In the genomic region with DNA sequence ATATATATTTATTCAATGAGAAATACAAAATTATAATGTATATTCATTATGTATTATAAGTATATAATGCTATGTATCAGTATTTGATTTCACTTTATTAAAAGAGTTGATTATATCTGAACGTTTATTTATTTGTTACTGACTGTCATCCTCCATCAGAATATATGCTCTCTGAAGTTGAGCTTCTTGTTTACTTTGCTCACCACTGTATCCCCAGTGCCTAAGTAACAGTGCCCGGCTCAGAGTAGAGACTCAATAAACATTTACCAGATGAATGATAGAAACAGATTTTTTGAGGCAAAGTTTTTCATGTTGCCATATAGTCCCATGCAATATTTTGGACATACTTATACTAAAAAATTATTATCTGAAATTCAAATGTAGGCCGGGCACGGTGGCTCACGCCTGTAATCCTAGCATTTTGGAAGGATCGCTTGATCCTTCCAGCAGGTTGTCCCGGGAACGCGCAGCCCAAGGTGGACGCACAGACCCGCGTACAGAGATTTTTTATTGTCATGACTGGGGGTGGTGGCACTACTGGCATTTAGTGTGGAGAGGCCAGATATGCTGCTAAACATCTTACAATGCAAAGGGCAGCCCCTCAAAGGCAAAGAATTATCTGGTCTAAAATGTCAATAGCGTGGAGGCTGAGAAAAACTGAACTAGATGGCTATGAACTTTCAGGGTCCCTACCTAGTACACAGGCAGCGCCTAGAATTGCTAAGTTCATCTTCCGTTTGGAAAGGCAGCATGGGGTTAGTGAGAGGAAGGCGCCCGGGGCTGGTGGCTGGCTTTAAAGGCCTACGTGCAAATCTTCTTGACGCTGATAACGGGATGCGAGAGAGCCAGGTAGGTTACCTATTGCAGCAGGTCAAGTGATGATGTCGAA, we compare ENCODE assay signal across 8 cellular contexts. TPM values are rescaled to one million over a fixed set of nuclear protein-coding genes. Genes with fewer than 3 reads are reported as not detected.
DNase-seq lines count a peak whose midpoint lies in the region; ATAC-seq and TF ChIP-seq lines count a peak whose summit lies in the region.

No MANE protein-coding gene starts in this region.

- no peaks in the 10 kb centered on the region for H3K9me3 Mint-ChIP-seq in CD14-positive monocyte

- 7% methylated on average over 16 of the region's 22 CpGs for WGBS in right lobe of liver (ENCODE audit: insufficient coverage, low coverage, low lambda C conversion rate, missing lambda C conversion rate)
- 5 to 32% methylated on average over 2 to 22 of the region's 22 CpGs for WGBS in transverse colon (ENCODE audit: low coverage in 1 of 2), 2 donors

- peak overlapping the region; percentile 93 to 96 for H3K4me3 Mint-ChIP-seq in CD14-positive monocyte

- peak overlapping the region in 2 of 3 donors; percentile 93 to 98 for H3K27ac ChIP-seq in right lobe of liver
- H3K27ac ChIP-seq in transverse colon, result peak overlapping the region; percentile 84 to 99 (median 96)

- H3K27me3 Mint-ChIP-seq in CD14-positive monocyte (ENCODE audit: low read depth in 3 of 3), result peaks cover 0 to 2% (median 1%) of the 10 kb centered on the region in 3 donors

- TF ChIP-seq EP300 in transverse colon (IDR thresholded peaks at IDR 0.05; ENCODE audit: low read depth), result no peak

- intact Hi-C loops in CD14-positive monocyte (cut with micrococcal nuclease) (loop anchor here in 1 of 2 donors (5.0 kb wide), 1 partner anchor 148 kb away; the partner anchor contains the start of gene ECPAS), right lobe of liver (cut with DNase I) (no loop called here), transverse colon (cut with DNase I; ENCODE audit: low total_unique reads) (no loop called here)

- peak; percentile 10 for ATAC-seq in GM19452 (IDR thresholded peaks at IDR 0.05; ENCODE audit: unreplicated experiment)
- peak; percentile 26 for ATAC-seq in HG03460 (IDR thresholded peaks at IDR 0.05; ENCODE audit: unreplicated experiment)
- peak; percentile 2 to 32 (median 18) for ATAC-seq in right lobe of liver

- H3K9me3 ChIP-seq in right lobe of liver (no peaks in the 10 kb centered on the region), transverse colon (no peaks in the 10 kb centered on the region)

- H3K4me3 ChIP-seq in astrocyte of the cerebellum (ENCODE audit: low read depth, low read length) (peak overlapping the region; percentile 94), right lobe of liver (peak overlapping the region; percentile 95 to 100 (median 99)), transverse colon (peak overlapping the region; percentile 60 to 94 (median 90))

- TF ChIP-seq CTCF in CD14-positive monocyte (IDR thresholded peaks at IDR 0.05), result no peak
- TF ChIP-seq CTCF in astrocyte of the cerebellum (IDR thresholded peaks at IDR 0.05; ENCODE audit: low read depth, low read length, missing control alignments), result no peak
- no peak for TF ChIP-seq CTCF in right lobe of liver (IDR thresholded peaks at IDR 0.05)
- TF ChIP-seq CTCF in transverse colon (IDR thresholded peaks at IDR 0.05), result no peak

- TF ChIP-seq POLR2A in right lobe of liver (IDR thresholded peaks at IDR 0.05) (no peak), transverse colon (IDR thresholded peaks at IDR 0.05) (no peak)

- in situ Hi-C loops in astrocyte of the cerebellum (cut with HindIII; ENCODE audit: low sequenced_read_pairs), result no loop called here
- in situ Hi-C loops in transverse colon (cut with MboI; ENCODE audit: low pct_ligation_motif_present in 1 of 4, low pct_unique_long_range_greater_than_20kb in 1 of 4, low sequenced_read_pairs in 3 of 4), result loop anchor here in 1 of 4 donors (25.0 kb wide), 1 partner anchor 732 kb away; no protein-coding TSS in a partner anchor

- H3K36me3 ChIP-seq in right lobe of liver, result no peaks in the 10 kb centered on the region
- no peaks in the 10 kb centered on the region for H3K36me3 ChIP-seq in transverse colon

- DNase-seq in CD14-positive monocyte (ENCODE audit: low spot score), result no peak
- DNase-seq in astrocyte of the cerebellum (ENCODE audit: low read depth), result no peak
- no peak for DNase-seq in right lobe of liver
- DNase-seq in transverse colon, result no peak
- DNase-seq in kidney glomerular epithelial cell (lab: John Stamatoyannopoulos, UW), result no peak
- DNase-seq in stimulated activated CD8-positive, alpha-beta memory T cell treated with anti-CD3 and anti-CD28 coated beads, Interleukin-4, amount 100 ng/mL, for 48 hours, result no peak

- H3K4me1 ChIP-seq in right lobe of liver (peaks cover 0 to 37% (median 7%) of the 10 kb centered on the region in 4 donors), transverse colon (peaks cover 17 to 50% (median 37%) of the 10 kb centered on the region in 4 donors)

- peak overlapping the region; percentile 79 to 91 (median 84) for H3K27ac Mint-ChIP-seq in CD14-positive monocyte

- peaks cover 5 to 6% of the 10 kb centered on the region in 2 donors for H3K36me3 Mint-ChIP-seq in CD14-positive monocyte

- peaks cover 36% of the 10 kb centered on the region for H3K4me1 Mint-ChIP-seq in CD14-positive monocyte

- H3K27me3 ChIP-seq in right lobe of liver (no peaks in the 10 kb centered on the region), transverse colon (no peaks in the 10 kb centered on the region)

RNA-seq across cellular contexts. Expression of gene DNAJC25, which starts 0.7 kb away (rescaled TPM):
- polyA plus RNA-seq in CD14-positive monocyte, result 1 to 10 TPM; 1.1 to 1.6 TPM
- total RNA-seq in right lobe of liver, result 10 to 100 TPM; 12.2 to 32.8 (median 18.2) TPM
- total RNA-seq in transverse colon, result 10 to 100 TPM; 10.1 to 19.4 (median 15.3) TPM

RNA-seq across cellular contexts. Expression of gene GNG10, which starts 31.0 kb away (rescaled TPM):
- 10 to 100 TPM; 67.9 to 84.1 TPM for polyA plus RNA-seq in CD14-positive monocyte
- total RNA-seq in right lobe of liver (10 to 100 TPM in 3 of 6 experiments, 1 to 10 TPM in 3; 8.1 to 23.8 (median 14.0) TPM), transverse colon (10 to 100 TPM in 3 of 4 donors, 1 to 10 TPM in 1; 3.7 to 48.7 (median 30.0) TPM)

RNA-seq across cellular contexts. Expression of gene PTGR1, which starts 31.0 kb away (rescaled TPM):
- 1 to 10 TPM in 1 of 2 donors, under 1 TPM in 1; 0.68 to 1.1 TPM for polyA plus RNA-seq in CD14-positive monocyte
- 1,000 to 10,000 TPM in 1 of 6 experiments, 100 to 1,000 TPM in 5; 477 to 1,242 (median 773) TPM for total RNA-seq in right lobe of liver
- 10 to 100 TPM in 3 of 4 donors, 1 to 10 TPM in 1; 2.6 to 90.0 (median 51.6) TPM for total RNA-seq in transverse colon

Comparison
In these comparisons a context has a peak if more than half of its experiments do, and no peak if none do; other contexts are left out.
1. RNA of gene PTGR1, which starts 31.0 kb away (total RNA-seq): 477 to 1,242 TPM in right lobe of liver; 2.6 to 90.0 TPM in transverse colon; every median in the first group is over 4 times any median in the second.
2. Peak in every context shown above with its lines, with median percentiles within 50 percentile points of each other: ATAC-seq and H3K4me3 ChIP-seq.